In the genomic region with DNA sequence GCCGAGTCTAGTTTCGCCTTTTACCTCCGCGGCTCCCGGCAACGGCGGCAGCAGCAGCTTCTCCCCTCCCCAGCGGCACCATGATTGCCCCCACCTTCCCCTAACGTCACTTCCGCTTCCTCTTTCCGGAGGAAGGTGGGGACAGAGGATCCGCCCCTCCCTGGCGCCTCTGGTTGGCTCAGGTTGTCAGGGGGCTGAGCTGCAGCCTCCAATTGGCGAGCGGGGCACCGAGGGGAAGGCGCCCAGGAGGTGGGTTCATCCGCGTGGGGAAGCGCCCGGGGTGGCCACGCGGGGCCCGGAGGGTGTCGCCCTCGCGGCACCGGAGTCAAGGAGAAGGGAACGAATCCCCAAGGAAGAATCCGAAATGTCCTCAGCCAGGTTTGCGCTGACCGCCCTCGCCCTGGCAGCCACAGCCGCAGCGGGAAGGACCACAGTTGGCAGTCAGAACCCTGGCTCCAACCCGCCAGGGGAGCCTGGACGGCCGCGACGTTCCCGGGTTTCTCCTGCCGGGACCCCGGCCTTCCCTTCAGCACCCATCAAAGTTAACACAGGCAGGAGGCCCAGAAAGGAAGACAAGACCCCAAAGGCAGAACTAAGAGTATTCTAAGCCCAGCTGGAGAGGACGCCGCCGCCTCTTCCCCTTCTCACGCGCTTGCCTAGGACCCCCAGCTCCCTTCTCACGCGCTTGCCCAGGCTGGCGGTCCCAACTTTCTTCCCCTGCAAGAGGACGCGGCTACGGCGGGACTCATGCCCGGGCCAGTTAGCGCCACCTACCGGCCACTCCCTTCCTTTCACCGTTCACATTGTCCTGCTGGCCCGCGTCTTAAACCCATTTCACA, we compare ENCODE assay signal across 8 cellular contexts. TPM values are rescaled to one million over a fixed set of nuclear protein-coding genes. Genes with fewer than 3 reads are reported as not detected.
DNase-seq lines count a peak whose midpoint lies in the region; TF ChIP-seq lines count a peak whose summit lies in the region.

A gene (minus strand): TSS at position 86 of the 839 bp plus-strand sequence. CDS start 1,934 bp downstream, outside the sequence.

- CTCF ChIA-PET in activated naive CD4-positive, alpha-beta T cell treated with anti-CD3 and anti-CD28 coated beads for 36 hours (lab: Charles Lee) = interaction anchor here (0.7 to 4.2 kb wide), 27 partner anchors 9 to 256 kb away, joined by 3 to 24 read pairs (median 4); a partner anchor contains a TSS

- peaks cover 39% of the 10 kb centered on the region for H3K4me1 Mint-ChIP-seq in activated naive CD4-positive, alpha-beta T cell treated with anti-CD3 and anti-CD28 coated beads for 36 hours (ENCODE audit: low read depth)

- H3K36me3 Mint-ChIP-seq in activated naive CD4-positive, alpha-beta T cell treated with anti-CD3 and anti-CD28 coated beads for 36 hours (ENCODE audit: low read depth) = peaks cover 24% of the 10 kb centered on the region

- H3K36me3 ChIP-seq in GM06990 (ENCODE audit: control insufficient read depth, insufficient read depth, low read length) = peaks cover 10% of the 10 kb centered on the region

- H3K27ac ChIP-seq in temporal lobe (ENCODE audit: low read depth, low read length) = peak within 1 kb of the TSS; percentile 82

- DNase-seq in GM06990 (ENCODE audit: extremely low read depth, insufficient read length) (peak; percentile 92), HFF-Myc (ENCODE audit: extremely low read depth, low read depth) (peak; percentile 90), NAMALWA (ENCODE audit: low spot score) (peak; percentile 99), SK-N-DZ (ENCODE audit: low spot score) (peak; percentile 95), germinal center (ENCODE audit: low spot score) (peak; percentile 99), nucleus accumbens (lab: John Stamatoyannopoulos, UW) (peak; percentile 70 to 98 (median 95))
- peak; percentile 98 for DNase-seq in activated naive CD4-positive, alpha-beta T cell treated with anti-CD3 and anti-CD28 coated beads for 36 hours

- peak within 1 kb of the TSS; percentile 99 for H3K4me3 ChIP-seq in GM06990 (replicated peaks; ENCODE audit: low read depth, low read length)
- H3K4me3 ChIP-seq in HFF-Myc (replicated peaks; ENCODE audit: low read depth, low read length) = peak within 1 kb of the TSS; percentile 99

- intact Hi-C loops in activated naive CD4-positive, alpha-beta T cell treated with anti-CD3 and anti-CD28 coated beads for 36 hours (cut with micrococcal nuclease) = loop anchor here (1.0 to 2.0 kb wide), 6 partner anchors 51 to 381 kb away; a partner anchor contains a TSS

- H3K27me3 Mint-ChIP-seq in activated naive CD4-positive, alpha-beta T cell treated with anti-CD3 and anti-CD28 coated beads for 36 hours (ENCODE audit: low read depth) = no peaks in the 10 kb centered on the region

- no peaks in the 10 kb centered on the region for H3K27me3 ChIP-seq in GM06990 (replicated peaks; ENCODE audit: control insufficient read depth, insufficient read depth, low read length)

- peak within 1 kb of the TSS; percentile 84 for H3K27ac Mint-ChIP-seq in activated naive CD4-positive, alpha-beta T cell treated with anti-CD3 and anti-CD28 coated beads for 36 hours

- peak within 1 kb of the TSS; percentile 92 for H3K4me3 Mint-ChIP-seq in activated naive CD4-positive, alpha-beta T cell treated with anti-CD3 and anti-CD28 coated beads for 36 hours

- no peaks in the 10 kb centered on the region for H3K9me3 Mint-ChIP-seq in activated naive CD4-positive, alpha-beta T cell treated with anti-CD3 and anti-CD28 coated beads for 36 hours

- TF ChIP-seq CTCF in GM06990 (IDR thresholded peaks at IDR 0.05; ENCODE audit: insufficient read depth, low read length, poor library complexity, severe bottlenecking) (peak; percentile 84), HFF-Myc (IDR thresholded peaks at IDR 0.05; ENCODE audit: low read depth, low read length, missing control alignments) (peak; percentile 90)

RNA-seq across cellular contexts. Expression of the gene that starts here (rescaled TPM):
- 1.8 TPM in 2 replicates for polyA plus RNA-seq in SK-N-DZ (2014; cell fraction: cytosol; rRNA removed)
- 0.76 and 2.6 TPM in 2 replicates for polyA plus RNA-seq in SK-N-DZ (2014; cell fraction: nucleus; rRNA removed)
- total RNA-seq in activated naive CD4-positive, alpha-beta T cell treated with anti-CD3 and anti-CD28 coated beads for 36 hours = 10 to 100 TPM; 18.9 to 19.1 TPM
- 4.2 TPM for total RNA-seq in temporal lobe

Comparison
In these comparisons a context has a peak if more than half of its experiments do, and no peak if none do; other contexts are left out.
1. Peak in every context shown above with its lines: DNase-seq, H3K4me3 ChIP-seq and H3K27ac ChIP-seq.